ENCODE assay signal across 8 cellular contexts in genomic region chr5:8908055-8908683, GRCh38.
DNase-seq lines count a peak whose midpoint lies in the region; ATAC-seq, FAIRE-seq and TF ChIP-seq lines count a peak whose summit lies in the region.

No MANE protein-coding gene starts in this region.

- H3K9ac ChIP-seq in PC-3 (ENCODE audit: low read length), result peak overlapping the region; percentile 57

- no peaks in the 10 kb centered on the region for H3K9me2 ChIP-seq in PC-3 (replicated peaks; ENCODE audit: low read length)

- H3K27me3 ChIP-seq in left ventricle myocardium inferior (ENCODE audit: low read depth) (no peaks in the 10 kb centered on the region), PC-3 (ENCODE audit: low read length) (no peaks in the 10 kb centered on the region), small intestine (ENCODE audit: control insufficient read depth in 2 of 2, insufficient read depth in 2 of 2, low read length in 2 of 2) (no peaks in the 10 kb centered on the region)
- no peaks in the 10 kb centered on the region for H3K27me3 ChIP-seq in CD8-positive, alpha-beta memory T cell (ENCODE audit: insufficient read depth, low read length, poor library complexity, severe bottlenecking)

- intact Hi-C loops in left ventricle myocardium inferior (cut with micrococcal nuclease) (no loop called here), Right ventricle myocardium superior (cut with DNase I) (no loop called here), PC-3 (cut with micrococcal nuclease) (loop anchor here (10.0 kb wide), 1 partner anchor 87 kb away; no protein-coding TSS in a partner anchor)

- H3K4me3 Mint-ChIP-seq in effector memory CD8-positive, alpha-beta T cell, result no peak overlapping the region
- no peak overlapping the region for H3K4me3 Mint-ChIP-seq in CD8-positive, alpha-beta memory T cell

- BruUV-seq in PC-3 (replicated peaks; lab: Mats Ljungman, UMichigan), result no TSS peak

- H3K27ac Mint-ChIP-seq in effector memory CD8-positive, alpha-beta T cell, result no peak overlapping the region
- no peak overlapping the region for H3K27ac Mint-ChIP-seq in CD8-positive, alpha-beta memory T cell

- H3K79me2 ChIP-seq in PC-3 (ENCODE audit: low read length), result no peaks in the 10 kb centered on the region

- peak overlapping the region; percentile 71 for H3K4me2 ChIP-seq in PC-3 (ENCODE audit: low read length)

- no peaks in the 10 kb centered on the region for H3K4me1 ChIP-seq in left ventricle myocardium inferior
- H3K4me1 ChIP-seq in PC-3 (ENCODE audit: insufficient read depth, low read length), result peaks cover 52% of the 10 kb centered on the region
- H3K4me1 ChIP-seq in small intestine (ENCODE audit: control insufficient read depth in 2 of 2, insufficient read depth in 1 of 2, low read depth in 1 of 2, low read length in 1 of 2), result no peaks in the 10 kb centered on the region
- H3K4me1 ChIP-seq in CD8-positive, alpha-beta memory T cell (ENCODE audit: insufficient read depth, low read length), result no peaks in the 10 kb centered on the region

- 52 to 61% (median 58%) methylated on average over 7 of the region's 7 CpGs for WGBS in small intestine, 3 donors

- peaks cover 13% of the 10 kb centered on the region for H3F3A ChIP-seq in PC-3 (ENCODE audit: low read length, unreplicated experiment)

- H3K27ac ChIP-seq in left ventricle myocardium inferior (replicated peaks) (no peak overlapping the region), PC-3 (ENCODE audit: low read length) (peak overlapping the region; percentile 95), small intestine (ENCODE audit: low read depth in 1 of 2, low read length in 1 of 2) (no peak overlapping the region)
- H3K27ac ChIP-seq in CD8-positive, alpha-beta memory T cell (ENCODE audit: low read depth, low read length), result no peak overlapping the region

- no peaks in the 10 kb centered on the region for H3K4me1 Mint-ChIP-seq in effector memory CD8-positive, alpha-beta T cell (ENCODE audit: low read depth in 2 of 2)
- H3K4me1 Mint-ChIP-seq in CD8-positive, alpha-beta memory T cell, result no peaks in the 10 kb centered on the region

- H4K20me1 ChIP-seq in PC-3 (ENCODE audit: low read length), result no peaks in the 10 kb centered on the region

- H3K9me3 ChIP-seq in left ventricle myocardium inferior (replicated peaks), result peaks cover 5% of the 10 kb centered on the region
- no peaks in the 10 kb centered on the region for H3K9me3 ChIP-seq in PC-3 (ENCODE audit: low read length)
- no peaks in the 10 kb centered on the region for H3K9me3 ChIP-seq in small intestine (ENCODE audit: control insufficient read depth, low read depth)
- no peaks in the 10 kb centered on the region for H3K9me3 ChIP-seq in CD8-positive, alpha-beta memory T cell (ENCODE audit: low read length)

- ATAC-seq in Right ventricle myocardium superior (ENCODE audit: poor library complexity), result no peak
- peak; percentile 63 for ATAC-seq in HG02610 (IDR thresholded peaks at IDR 0.05; ENCODE audit: unreplicated experiment)
- no peak for ATAC-seq in PC-3
- ATAC-seq in effector memory CD8-positive, alpha-beta T cell (replicated peaks), result no peak

- CTCF ChIA-PET in PC-3 (lab: Charles Lee), result interaction anchor here (0.7 to 1.2 kb wide), 2 partner anchors 24 to 383 kb away, joined by 3 to 4 read pairs; no protein-coding TSS in a partner anchor
- CTCF ChIA-PET in CD8-positive, alpha-beta memory T cell (lab: Charles Lee), result interaction anchor here (0.9 kb wide), 1 partner anchor 56 kb away, joined by 3 read pairs; no protein-coding TSS in a partner anchor

- DNase-seq in left ventricle myocardium inferior (no peak), Right ventricle myocardium superior (no peak), PC-3 (peak; percentile 83), epithelial cell of esophagus (ENCODE audit: low read depth) (peak; percentile 51), small intestine (peak; percentile 38)
- DNase-seq in effector memory CD8-positive, alpha-beta T cell, result no peak
- DNase-seq in CD8-positive, alpha-beta memory T cell, result no peak

- H3K4me3 ChIP-seq in left ventricle myocardium inferior, result no peak overlapping the region
- H3K4me3 ChIP-seq in PC-3 (ENCODE audit: low read length), result peak overlapping the region; percentile 42; the same call in 1 of the 2 replicates
- H3K4me3 ChIP-seq in epithelial cell of esophagus (ENCODE audit: low read length), result no peak overlapping the region
- H3K4me3 ChIP-seq in small intestine (ENCODE audit: low read depth in 1 of 2, low read length in 2 of 2), result no peak overlapping the region
- no peak overlapping the region for H3K4me3 ChIP-seq in CD8-positive, alpha-beta memory T cell (ENCODE audit: low read length)

- H3K36me3 ChIP-seq in left ventricle myocardium inferior (no peaks in the 10 kb centered on the region), PC-3 (ENCODE audit: low read depth, low read length) (no peaks in the 10 kb centered on the region), small intestine (ENCODE audit: control insufficient read depth in 2 of 2, insufficient read depth in 2 of 2, low read length in 2 of 2) (no peaks in the 10 kb centered on the region)
- H3K36me3 ChIP-seq in CD8-positive, alpha-beta memory T cell (ENCODE audit: insufficient read depth, low read length), result no peaks in the 10 kb centered on the region

- no peaks in the 10 kb centered on the region for H3K27me3 Mint-ChIP-seq in effector memory CD8-positive, alpha-beta T cell
- no peaks in the 10 kb centered on the region for H3K27me3 Mint-ChIP-seq in CD8-positive, alpha-beta memory T cell

- H2AFZ ChIP-seq in PC-3 (ENCODE audit: low read length), result peak overlapping the region; percentile 55

- FAIRE-seq in small intestine (lab: Jason Lieb, UNC), result no peak

- H3K36me3 Mint-ChIP-seq in effector memory CD8-positive, alpha-beta T cell (ENCODE audit: insufficient read depth), result no peaks in the 10 kb centered on the region
- no peaks in the 10 kb centered on the region for H3K36me3 Mint-ChIP-seq in CD8-positive, alpha-beta memory T cell

- TF ChIP-seq CTCF in left ventricle myocardium inferior (IDR thresholded peaks at IDR 0.05; ENCODE audit: borderline replicate concordance), result peak; percentile 58
- TF ChIP-seq CTCF in PC-3 (conservative IDR thresholded peaks at IDR 0.05; ENCODE audit: low read depth, low read length), result peak; percentile 99; the same call in 1 of the 2 replicates
- TF ChIP-seq CTCF in epithelial cell of esophagus (IDR thresholded peaks at IDR 0.05; ENCODE audit: insufficient read depth, low read depth, low read length, missing control alignments), result peak; percentile 80

- H3K9me3 Mint-ChIP-seq in effector memory CD8-positive, alpha-beta T cell, result peaks cover 5 to 29% of the 10 kb centered on the region in 2 donors
- H3K9me3 Mint-ChIP-seq in CD8-positive, alpha-beta memory T cell, result peaks cover 3 to 23% (median 4%) of the 10 kb centered on the region in 5 donors

- POLR2A ChIA-PET in PC-3 (lab: Charles Lee; ENCODE audit: unreplicated experiment), result no interaction called here
- POLR2A ChIA-PET in CD8-positive, alpha-beta memory T cell (lab: Charles Lee), result no interaction called here

Comparison
In these comparisons a context has a peak if more than half of its experiments do, and no peak if none do; other contexts are left out.
1. DNase-seq: peak in PC-3 (single experiment), epithelial cell of esophagus (single experiment) and small intestine (single experiment); none in left ventricle myocardium inferior (single experiment), Right ventricle myocardium superior (single experiment), effector memory CD8-positive, alpha-beta T cell (0 of 3) and CD8-positive, alpha-beta memory T cell (0 of 5).
2. Peak in every context shown above with its lines, with median percentiles within 50 percentile points of each other: CTCF ChIP-seq.